ENCODE assay signal across 5 cellular contexts in the genomic region with DNA sequence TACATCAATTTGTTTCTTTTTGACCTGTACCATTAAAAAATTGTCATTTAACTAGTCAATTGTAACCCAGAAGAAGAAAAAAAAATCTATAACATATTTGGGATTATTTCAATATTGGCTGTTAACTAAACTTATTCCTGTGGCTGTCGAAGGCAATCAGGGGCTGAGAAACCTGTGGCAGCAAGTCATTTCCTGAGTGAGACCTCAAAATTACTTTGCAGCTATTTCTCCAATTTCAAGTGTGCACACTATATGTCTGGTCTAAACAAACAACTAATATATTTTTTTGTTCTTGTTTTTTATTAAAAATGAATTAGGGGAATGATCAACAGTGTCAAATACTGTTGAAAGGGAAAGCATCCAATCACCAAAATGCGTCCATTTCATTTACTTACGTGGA.
"Had no signal": no experiment of that assay in that cellular context is flagged by ENCODE, and none has a peak within 500 bp of the region (broad histone marks: within the 10 kb centered on the region; RNA-seq: fewer than 3 reads in every experiment).

No MANE protein-coding gene starts in this region.

- H3K4me3 ChIP-seq: K562 had no signal

- DNase-seq: IMR-90, KBM-7 had no signal

- ATAC-seq: HepG2, K562 had no signal

- H3K27ac ChIP-seq: HL-60 had no signal
